8 cellular contexts compared by ENCODE assay signal in genomic region chr2:169824373-169825333, GRCh38. TPM values are rescaled to one million over a fixed set of nuclear protein-coding genes. Genes with fewer than 3 reads are reported as not detected.
DNase-seq lines count a peak whose midpoint lies in the region; ATAC-seq and TF ChIP-seq lines count a peak whose summit lies in the region.

Gene METTL5 (minus strand): TSS chr2:169824905. CDS start chr2:169824597, 308 bp downstream.

- H3F3A ChIP-seq in OCI-LY1 (ENCODE audit: insufficient read depth, low read length), result 0 out of 2 replicates have a peak, but pooled peaks cover 2% of the 10 kb centered on the region

- H3K27ac Mint-ChIP-seq in Calu3 (ENCODE audit: unreplicated experiment), result peak within 1 kb of the TSS; percentile 40

- ATAC-seq in GM21381 (IDR thresholded peaks at IDR 0.05; ENCODE audit: unreplicated experiment), result peak; percentile 59

- peaks cover 61% of the 10 kb centered on the region for H3K36me3 Mint-ChIP-seq in Calu3 (ENCODE audit: insufficient read depth, unreplicated experiment)

- H3K4me3 ChIP-seq in OCI-LY1 (ENCODE audit: low read depth, low read length, poor library complexity, severe bottlenecking), result peak within 1 kb of the TSS; percentile 80

- H3K27me3 Mint-ChIP-seq in Calu3 (ENCODE audit: unreplicated experiment), result no peaks in the 10 kb centered on the region

- H3K4me2 ChIP-seq in OCI-LY1 (ENCODE audit: low read length), result peak within 1 kb of the TSS; percentile 97

- H3K9ac ChIP-seq in OCI-LY1 (ENCODE audit: low read length), result peak within 1 kb of the TSS; percentile 81

- H3K9me3 Mint-ChIP-seq in Calu3 (ENCODE audit: low read depth, unreplicated experiment), result peaks cover 2% of the 10 kb centered on the region

- intact Hi-C loops in Calu3 (cut with micrococcal nuclease; ENCODE audit: unreplicated experiment), result loop anchor here (2.0 to 5.0 kb wide), 2 partner anchors 53 to 104 kb away; no protein-coding TSS in a partner anchor

- H3K9me3 ChIP-seq in OCI-LY1 (ENCODE audit: low read length), result no peaks in the 10 kb centered on the region

- H3K4me3 Mint-ChIP-seq in Calu3 (ENCODE audit: low read depth, unreplicated experiment), result peak within 1 kb of the TSS; percentile 90

- peaks cover 42% of the 10 kb centered on the region for H3K79me2 ChIP-seq in OCI-LY1 (ENCODE audit: insufficient read depth, low read length)

- no peaks in the 10 kb centered on the region for H4K20me1 ChIP-seq in OCI-LY1 (ENCODE audit: insufficient read depth, low read length)

- peak; percentile 91 for DNase-seq in Calu3
- peak in 73 of 76 experiments; percentile 27 to 89 (median 72) for DNase-seq in HUDEP-2 (lab: John Stamatoyannopoulos, UW; ENCODE audit: unreplicated experiment in 76 of 76)
- peak; percentile 69 for DNase-seq in activated T-cell treated with anti-CD3 and anti-CD28 coated beads for 1 hour (ENCODE audit: low read depth)
- peak; percentile 79 for DNase-seq in epidermal melanocyte (ENCODE audit: insufficient read length, low spot score)
- DNase-seq in midbrain (lab: John Stamatoyannopoulos, UW), result peak; percentile 88
- DNase-seq in stimulated activated CD8-positive, alpha-beta memory T cell treated with anti-CD3 and anti-CD28 coated beads, Interleukin-2, amount 100 ng/mL, for 48 hours (ENCODE audit: low read depth in 2 of 2), result peak; percentile 75 to 76

- no peaks in the 10 kb centered on the region for H3K27me3 ChIP-seq in OCI-LY1 (ENCODE audit: insufficient read depth, low read length)

- peaks cover 24% of the 10 kb centered on the region for H3K36me3 ChIP-seq in OCI-LY1 (ENCODE audit: insufficient read depth, low read length)

- H3K4me1 Mint-ChIP-seq in Calu3 (ENCODE audit: low read depth, unreplicated experiment), result peaks cover 44% of the 10 kb centered on the region

- BruUV-seq in Calu3 (replicated peaks; lab: Mats Ljungman, UMichigan), result no TSS peak

- TF ChIP-seq CTCF in Calu3 (IDR thresholded peaks at IDR 0.05; ENCODE audit: unreplicated experiment) (peak; percentile 98), OCI-LY1 (IDR thresholded peaks at IDR 0.05; ENCODE audit: low read length) (peak; percentile 99)

- no peaks in the 10 kb centered on the region for H3K9me2 ChIP-seq in OCI-LY1 (ENCODE audit: low read depth, low read length)

- H3K27ac ChIP-seq in OCI-LY1 (ENCODE audit: low read depth, low read length, poor library complexity, severe bottlenecking), result peak within 1 kb of the TSS; percentile 3

- CTCF ChIA-PET in Calu3 (lab: Charles Lee), result interaction anchor here (1.0 kb wide), 1 partner anchor 53 kb away, joined by 6 read pairs; no protein-coding TSS in a partner anchor

- H2AFZ ChIP-seq in OCI-LY1 (ENCODE audit: low read length), result peak within 1 kb of the TSS; percentile 4; the same call in 1 of the 2 replicates

- H3K4me1 ChIP-seq in OCI-LY1 (ENCODE audit: insufficient read depth, low read length, severe bottlenecking), result peaks cover 48% of the 10 kb centered on the region

RNA-seq across cellular contexts. Expression of gene METTL5, which starts in this region (rescaled TPM):
- total RNA-seq in Calu3 (2022), result 63.1 and 68.2 TPM in 2 replicates

Comparison
In these comparisons a context has a peak if more than half of its experiments do, and no peak if none do; other contexts are left out.
1. Peak in every context shown above with its lines: DNase-seq, ATAC-seq, H3K4me3 ChIP-seq and H3K27ac ChIP-seq.